In the genomic region with DNA sequence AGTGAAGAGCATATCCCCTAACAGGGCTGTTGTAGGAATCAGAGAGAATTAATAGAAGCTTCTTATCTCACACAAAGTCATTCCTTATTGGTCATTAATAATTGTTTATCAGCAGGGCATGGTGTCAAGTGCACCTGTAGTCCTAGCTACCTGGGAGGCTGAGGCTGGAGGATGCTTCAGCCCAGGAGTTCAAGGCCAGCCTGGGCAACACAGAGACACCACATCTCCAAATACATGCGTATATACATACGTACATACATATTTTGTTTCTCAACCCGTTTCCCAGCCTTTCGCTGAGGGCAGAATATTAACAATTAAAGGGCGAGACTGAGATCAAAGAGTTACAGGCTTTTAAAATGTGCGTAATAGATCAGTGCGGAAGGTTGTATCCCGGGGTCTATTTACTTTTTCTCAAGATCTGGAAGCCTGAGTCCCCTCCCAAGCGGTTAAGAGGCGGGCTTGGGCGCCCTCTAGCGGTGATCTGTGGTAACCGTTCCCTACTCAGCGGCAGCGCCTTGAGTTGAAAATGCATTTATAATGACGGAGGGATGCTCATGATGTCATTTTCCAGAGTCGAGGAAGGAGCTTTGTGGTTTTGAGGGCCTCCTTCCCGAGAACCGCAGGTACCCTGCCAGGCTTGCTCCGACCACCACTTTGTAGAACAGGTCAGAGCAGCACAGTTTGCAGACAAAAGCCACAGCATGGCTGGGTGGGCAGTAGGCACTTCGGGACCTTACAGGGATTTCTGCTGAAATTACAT, we compare ENCODE assay signal across 8 cellular contexts.
A peak's percentile ranks its signal among the peaks of the same experiment; 100 is the strongest.
DNase-seq lines count a peak whose midpoint lies in the region; ATAC-seq and TF ChIP-seq lines count a peak whose summit lies in the region.

No MANE protein-coding gene starts in this region.

- WGBS in lung, 2 donors, result 13 to 14% methylated on average over 21 of the region's 21 CpGs

- POLR2A ChIA-PET in activated CD4-positive, alpha-beta memory T cell treated with anti-CD3 and anti-CD28 coated beads for 36 hours (lab: Charles Lee), result interaction anchor here (0.6 kb wide), 2 partner anchors 13 to 228 kb away, joined by 3 to 6 read pairs; no protein-coding TSS in a partner anchor

- H3K4me3 ChIP-seq in DND-41 (ENCODE audit: low read depth in 1 of 2, low read length in 2 of 2) (no peak overlapping the region), lung (no peak overlapping the region)

- H3K27me3 Mint-ChIP-seq in activated CD4-positive, alpha-beta memory T cell treated with anti-CD3 and anti-CD28 coated beads for 36 hours, result peaks cover 4% of the 10 kb centered on the region

- H3K9me3 ChIP-seq in DND-41 (ENCODE audit: insufficient read depth, low read length, severe bottlenecking) (no peaks in the 10 kb centered on the region), lung (ENCODE audit: control insufficient read depth in 2 of 2, insufficient read depth in 1 of 2, low read length in 1 of 2) (no peaks in the 10 kb centered on the region)

- H4K20me1 ChIP-seq in DND-41 (ENCODE audit: insufficient read depth, low read length), result no peaks in the 10 kb centered on the region

- H3K4me3 Mint-ChIP-seq in activated CD4-positive, alpha-beta memory T cell treated with anti-CD3 and anti-CD28 coated beads for 36 hours, result no peak overlapping the region

- H3K79me2 ChIP-seq in DND-41 (ENCODE audit: insufficient read depth, low read length), result no peaks in the 10 kb centered on the region

- TF ChIP-seq CTCF in DND-41 (IDR thresholded peaks at IDR 0.05; ENCODE audit: borderline replicate concordance, extremely low read depth, low read length, poor library complexity, severe bottlenecking) (peak; percentile 93), lung (IDR thresholded peaks at IDR 0.05; ENCODE audit: control extremely low read depth, extremely low read depth) (peak; percentile 69)

- H3K4me2 ChIP-seq in DND-41 (ENCODE audit: insufficient read depth, low read length), result no peak overlapping the region

- H3K9me3 Mint-ChIP-seq in activated CD4-positive, alpha-beta memory T cell treated with anti-CD3 and anti-CD28 coated beads for 36 hours, result no peaks in the 10 kb centered on the region

- H3K9ac ChIP-seq in DND-41 (ENCODE audit: low read depth, low read length), result no peak overlapping the region

- peak; percentile 97 for ATAC-seq in DND-41 (ENCODE audit: insufficient read depth, low read depth)
- ATAC-seq in HG03439 (IDR thresholded peaks at IDR 0.05; ENCODE audit: unreplicated experiment), result peak; percentile 58
- peak; percentile 49 for ATAC-seq in lung (ENCODE audit: insufficient read depth, low FRiP score)
- no peak for ATAC-seq in HG02610 (IDR thresholded peaks at IDR 0.05; ENCODE audit: unreplicated experiment)

- peak; percentile 74 for DNase-seq in DND-41
- DNase-seq in NCI-H774 (lab: John Stamatoyannopoulos, UW), result peak; percentile 41
- peak; percentile 77 for DNase-seq in activated CD4-positive, alpha-beta memory T cell treated with anti-CD3 and anti-CD28 coated beads for 36 hours
- peak; percentile 60 for DNase-seq in effector CD4-positive, alpha-beta T cell
- DNase-seq in lung (ENCODE audit: low spot score), result peak; percentile 70
- peak; percentile 42 for DNase-seq in stimulated activated CD8-positive, alpha-beta memory T cell treated with anti-CD3 and anti-CD28 coated beads, Interleukin-12 subunit alpha, Interleukin-12 subunit beta, amount 100 ng/mL, for 24 hours (ENCODE audit: extremely low read depth)

- CTCF ChIA-PET in activated CD4-positive, alpha-beta memory T cell treated with anti-CD3 and anti-CD28 coated beads for 36 hours (lab: Charles Lee), result interaction anchor here (0.5 to 3.1 kb wide), 22 partner anchors 8 to 1715 kb away, joined by 3 to 21 read pairs (median 4); no protein-coding TSS in a partner anchor

- intact Hi-C loops in activated CD4-positive, alpha-beta memory T cell treated with anti-CD3 and anti-CD28 coated beads for 36 hours (cut with micrococcal nuclease), result loop anchor here (1.0 kb wide), 2 partner anchors 223 to 448 kb away; no protein-coding TSS in a partner anchor

- H2AFZ ChIP-seq in DND-41 (ENCODE audit: low read depth, low read length), result no peak overlapping the region

- no peak overlapping the region for H3K27ac ChIP-seq in DND-41 (ENCODE audit: low read length)
- no peak overlapping the region for H3K27ac ChIP-seq in lung (ENCODE audit: low read depth in 1 of 2, low read length in 1 of 2)

- H3K27me3 ChIP-seq in DND-41 (ENCODE audit: insufficient read depth, low read length, poor library complexity) (peaks cover 8% of the 10 kb centered on the region), lung (ENCODE audit: control insufficient read depth, insufficient read depth) (no peaks in the 10 kb centered on the region)

- peaks cover 7% of the 10 kb centered on the region for H3K4me1 Mint-ChIP-seq in activated CD4-positive, alpha-beta memory T cell treated with anti-CD3 and anti-CD28 coated beads for 36 hours (ENCODE audit: low read depth)

- H3K36me3 ChIP-seq in DND-41 (ENCODE audit: insufficient read depth, low read length) (no peaks in the 10 kb centered on the region), lung (ENCODE audit: control insufficient read depth in 2 of 2, insufficient read depth in 2 of 2, low read length in 2 of 2) (no peaks in the 10 kb centered on the region)

- H3K27ac Mint-ChIP-seq in activated CD4-positive, alpha-beta memory T cell treated with anti-CD3 and anti-CD28 coated beads for 36 hours, result no peak overlapping the region

- H3K36me3 Mint-ChIP-seq in activated CD4-positive, alpha-beta memory T cell treated with anti-CD3 and anti-CD28 coated beads for 36 hours, result no peaks in the 10 kb centered on the region

- H3K4me1 ChIP-seq in DND-41 (ENCODE audit: insufficient read depth, low read length) (peaks cover 6% of the 10 kb centered on the region; the same call in 1 of the 2 replicates), lung (ENCODE audit: control insufficient read depth in 2 of 2, insufficient read depth in 2 of 2, low read length in 2 of 2) (peaks cover 0 to 2% of the 10 kb centered on the region in 2 donors)
